Comparison of ENCODE assay signal across 9 cellular contexts in genomic region chr3:187025254-187025655, GRCh38.
DNase-seq lines count a peak whose midpoint lies in the region; ATAC-seq and TF ChIP-seq lines count a peak whose summit lies in the region.
"Had no signal": no experiment of that assay in that cellular context is flagged by ENCODE, and none has a peak within 500 bp of the region (broad histone marks: within the 10 kb centered on the region; RNA-seq: fewer than 3 reads in every experiment).

No MANE protein-coding gene starts in this region.

- ATAC-seq in GM18498 (IDR thresholded peaks at IDR 0.05; ENCODE audit: unreplicated experiment), result peak; percentile 31
- peak; percentile 34 for ATAC-seq in HG03066 (IDR thresholded peaks at IDR 0.05; ENCODE audit: low read depth, unreplicated experiment)

- peaks cover 0 to 12% (median 0%) of the 10 kb centered on the region in 6 donors for H3K36me3 ChIP-seq in spleen
- no peaks in the 10 kb centered on the region for H3K36me3 ChIP-seq in Caco-2 (ENCODE audit: control insufficient read depth, insufficient read depth, low read length)
- no peaks in the 10 kb centered on the region for H3K36me3 ChIP-seq in SJCRH30
- H3K36me3 ChIP-seq: thoracic aorta had no signal

- peak overlapping the region in 7 of 8 donors; percentile 4 to 69 (median 23) for H3K4me3 ChIP-seq in spleen
- H3K4me3 ChIP-seq in Caco-2 (ENCODE audit: low read depth, low read length), result no peak overlapping the region
- H3K4me3 ChIP-seq in SJCRH30, result no peak overlapping the region
- H3K4me3 ChIP-seq: thoracic aorta had no signal

- peaks cover 7% of the 10 kb centered on the region for H3K4me1 Mint-ChIP-seq in Caco-2 (ENCODE audit: low read depth, unreplicated experiment)

- POLR2A ChIA-PET in Caco-2 (lab: Charles Lee), result no interaction called here

- H3K36me3 Mint-ChIP-seq in Caco-2 (ENCODE audit: insufficient read depth, unreplicated experiment), result peaks cover 5% of the 10 kb centered on the region

- H3K9me3 ChIP-seq in spleen, result peaks cover 0 to 3% (median 0%) of the 10 kb centered on the region in 8 donors
- H3K9me3 ChIP-seq in Caco-2, result no peaks in the 10 kb centered on the region
- H3K9me3 ChIP-seq in SJCRH30 (replicated peaks), result no peaks in the 10 kb centered on the region
- H3K9me3 ChIP-seq: thoracic aorta had no signal

- H3K27ac Mint-ChIP-seq in Caco-2 (ENCODE audit: unreplicated experiment), result no peak overlapping the region

- no peaks in the 10 kb centered on the region for H3K27me3 Mint-ChIP-seq in Caco-2 (ENCODE audit: insufficient read depth, unreplicated experiment)

- CTCF ChIA-PET in Caco-2 (lab: Charles Lee), result no interaction called here

- DNase-seq in activated T-cell treated with anti-CD3 and anti-CD28 coated beads for 4 hours, result peak; percentile 57
- no peak for DNase-seq in spleen
- DNase-seq in GM13977 (ENCODE audit: low spot score), result no peak
- DNase-seq in NCI-H2081 (lab: John Stamatoyannopoulos, UW), result no peak
- no peak for DNase-seq in Caco-2
- DNase-seq in SJCRH30, result no peak

- H3K4me1 ChIP-seq in spleen (peaks cover 27 to 100% (median 64%) of the 10 kb centered on the region in 6 donors), Caco-2 (peaks cover 15% of the 10 kb centered on the region), SJCRH30 (peaks cover 7% of the 10 kb centered on the region; the same call in 1 of the 2 replicates)

- in situ Hi-C loops in GM13977 (cut with MboI; ENCODE audit: low pct_unique_long_range_greater_than_20kb, low sequenced_read_pairs, unreplicated experiment), result no loop called here

- H3K27me3 ChIP-seq in spleen (replicated peaks in 1 of 7) (no peaks in the 10 kb centered on the region), Caco-2 (replicated peaks; ENCODE audit: control insufficient read depth, insufficient read depth, low read length) (no peaks in the 10 kb centered on the region), SJCRH30 (no peaks in the 10 kb centered on the region)

- peak overlapping the region; percentile 60 to 91 (median 82) for H3K27ac ChIP-seq in spleen
- no peak overlapping the region for H3K27ac ChIP-seq in SJCRH30

- no peak for TF ChIP-seq CTCF in spleen (IDR thresholded peaks at IDR 0.05 in 8 of 11, conservative IDR thresholded peaks at IDR 0.05 in 3 of 11)
- TF ChIP-seq CTCF in GM13977 (IDR thresholded peaks at IDR 0.05; ENCODE audit: extremely low read depth, insufficient read depth, missing control alignments), result no peak
- no peak for TF ChIP-seq CTCF in Caco-2 (IDR thresholded peaks at IDR 0.05; ENCODE audit: insufficient read depth in 1 of 2, low read depth in 1 of 2, low read length in 1 of 2, severe bottlenecking in 1 of 2, unreplicated experiment in 1 of 2)

- no peaks in the 10 kb centered on the region for H3K9me3 Mint-ChIP-seq in Caco-2 (ENCODE audit: unreplicated experiment)

- no TSS peak for BruUV-seq in Caco-2 (replicated peaks; lab: Mats Ljungman, UMichigan)

- 46 to 58% (median 54%) methylated on average over 6 of the region's 6 CpGs for WGBS in spleen, 5 donors

- intact Hi-C loops in spleen (cut with DNase I; ENCODE audit: low total_unique reads), result no loop called here
- intact Hi-C loops in Caco-2 (cut with micrococcal nuclease; ENCODE audit: unreplicated experiment), result no loop called here

- no peak for TF ChIP-seq POLR2A in spleen (IDR thresholded peaks at IDR 0.05)

- no peak overlapping the region for H3K4me3 Mint-ChIP-seq in Caco-2 (ENCODE audit: unreplicated experiment)

Comparison
In these comparisons a context has a peak if more than half of its experiments do, and no peak if none do; other contexts are left out.
1. H3K4me3 ChIP-seq: peak in spleen (7 of 8); none in Caco-2 (single experiment) and SJCRH30 (single experiment).